ENCODE assay signal across 1 cellular context in genomic region chr22:20285706-20286363, GRCh38.
TF ChIP-seq lines count a peak whose summit lies in the region.

No MANE protein-coding gene starts in this region.

TF ChIP-seq in GM12878, 131 proteins besides CTCF, POLR2A, EP300 and RAD21:
- peak; percentile 68 for TF ChIP-seq SMC3 (IDR thresholded peaks at IDR 0.05; ENCODE audit: borderline replicate concordance, low read length)
